Comparison of ENCODE assay signal across 26 cellular contexts in the genomic region with DNA sequence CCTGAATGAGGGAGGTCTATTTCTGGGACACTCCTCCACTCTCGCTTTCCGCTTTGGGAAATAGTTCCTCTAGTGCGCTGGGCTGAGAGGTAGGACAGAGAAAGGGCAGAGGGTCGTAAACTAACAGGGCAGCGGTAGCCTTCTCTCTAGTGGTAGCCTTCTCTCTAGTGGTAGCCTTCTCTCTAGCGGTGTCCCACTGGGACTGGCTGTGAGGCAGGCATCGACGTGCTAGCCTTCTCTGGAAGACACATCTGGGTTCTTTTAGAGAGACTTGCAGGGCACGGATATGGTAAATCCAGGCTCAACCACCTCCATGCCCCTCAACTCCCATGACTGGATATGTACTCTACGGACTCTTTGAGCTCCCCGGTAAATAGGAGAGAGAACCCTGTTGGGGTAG.
DNase-seq lines count a peak whose midpoint lies in the region; ATAC-seq, FAIRE-seq and TF ChIP-seq lines count a peak whose summit lies in the region.
"Had no signal": no experiment of that assay in that cellular context is flagged by ENCODE, and none has a peak within 500 bp of the region (broad histone marks: within the 10 kb centered on the region; RNA-seq: fewer than 3 reads in every experiment).

No MANE protein-coding gene starts in this region.

- H3K27me3 ChIP-seq in HepG2 (ENCODE audit: control insufficient read depth in 1 of 2, insufficient read depth in 2 of 2, low read length in 2 of 2) (no peaks in the 10 kb centered on the region), right lobe of liver (no peaks in the 10 kb centered on the region), dorsolateral prefrontal cortex (no peaks in the 10 kb centered on the region)
- H3K27me3 ChIP-seq: BE2C; BLaER1 treated with 17β-estradiol and CSF1 and Interleukin-3, amounts not matched to agents 10 nM and 100 nM had no signal

- H3K36me3 Mint-ChIP-seq in nephron progenitor cell (ENCODE audit: low read depth) = no peaks in the 10 kb centered on the region
- H3K36me3 Mint-ChIP-seq: CD14-positive monocyte had no signal

- BruUV-seq in HepG2 (replicated peaks; lab: Mats Ljungman, UMichigan) = no TSS peak

- DNase-seq in HepG2 (ENCODE audit: low spot score) (no peak), right lobe of liver (no peak), dorsolateral prefrontal cortex (no peak), nephron progenitor cell (no peak), SKM-1 (lab: John Stamatoyannopoulos, UW; ENCODE audit: unreplicated experiment) (no peak), NOMO-1 (lab: John Stamatoyannopoulos, UW; ENCODE audit: unreplicated experiment in 2 of 2) (no peak), NCI-H2196 (lab: John Stamatoyannopoulos, UW; ENCODE audit: unreplicated experiment) (no peak)
- DNase-seq: 8988T; ACHN; AML-193; BE2C; CD4-positive, alpha-beta T cell; CD8-positive, alpha-beta memory T cell; DMS 273 treated with DMSO at 0.1 percent for 48 hours; DMS79; EL; GDM1; GOT3; HCEC 1CT had no signal

- CTCF ChIA-PET in HepG2 (lab: Yijun Ruan, JAX; ENCODE audit: low intra/inter-chr PET ratio, low total read pairs) = no interaction called here

- peaks cover 9% of the 10 kb centered on the region for H3K4me1 Mint-ChIP-seq in nephron progenitor cell
- H3K4me1 Mint-ChIP-seq: CD14-positive monocyte had no signal

- POLR2A ChIA-PET in HepG2 (lab: Yijun Ruan, JAX) = no interaction called here

- in situ Hi-C loops in HepG2 (cut with HindIII; ENCODE audit: extremely low pct_ligation_motif_present, low pct_unique_long_range_greater_than_20kb) = no loop called here

- no peak for ATAC-seq in HepG2
- ATAC-seq in right lobe of liver = no peak
- ATAC-seq: A549, GM12878 had no signal

- no peak overlapping the region for H3K27ac ChIP-seq in HepG2 (ENCODE audit: extremely low read length, insufficient read depth, low read length)
- H3K27ac ChIP-seq in right lobe of liver = no peak overlapping the region
- H3K27ac ChIP-seq in dorsolateral prefrontal cortex = peak overlapping the region in 45 of 59 donors; percentile 3 to 100 (median 99)
- peak overlapping the region; percentile 41 for H3K27ac ChIP-seq in temporal lobe (ENCODE audit: low read depth, low read length)
- H3K27ac ChIP-seq: A549; BLaER1 treated with 17β-estradiol and CSF1 and Interleukin-3, amounts not matched to agents 10 nM and 100 nM had no signal

- TF ChIP-seq EP300 in HepG2 (IDR thresholded peaks at IDR 0.05; ENCODE audit: low read depth in 2 of 2, low read length in 2 of 2) = no peak
- TF ChIP-seq EP300 in HepG2 (CRISPR knock-in tag; IDR thresholded peaks at IDR 0.05; ENCODE audit: borderline replicate concordance) = no peak

- H3K9me3 Mint-ChIP-seq in nephron progenitor cell = peaks cover 48% of the 10 kb centered on the region
- H3K9me3 Mint-ChIP-seq: CD4-positive, alpha-beta T cell had no signal

- H3K9me3 ChIP-seq in HepG2 (ENCODE audit: low read length) = peaks cover 18% of the 10 kb centered on the region
- H3K9me3 ChIP-seq in right lobe of liver = no peaks in the 10 kb centered on the region
- H3K9me3 ChIP-seq: BE2C had no signal

- no peaks in the 10 kb centered on the region for H3K79me2 ChIP-seq in HepG2 (ENCODE audit: insufficient read depth, low read length)

- no peak overlapping the region for H2AFZ ChIP-seq in HepG2 (ENCODE audit: low read length)

- H3K4me3 Mint-ChIP-seq in nephron progenitor cell = no peak overlapping the region
- H3K4me3 Mint-ChIP-seq: CD14-positive monocyte; CD4-positive, alpha-beta T cell; CD8-positive, alpha-beta memory T cell had no signal

- no peak overlapping the region for H3K9ac ChIP-seq in HepG2 (ENCODE audit: insufficient read depth, low read depth, low read length)
- H3K9ac ChIP-seq: BLaER1 treated with 17β-estradiol and CSF1 and Interleukin-3, amounts not matched to agents 10 nM and 100 nM had no signal

- intact Hi-C loops in HepG2 (cut with micrococcal nuclease; ENCODE audit: unreplicated experiment) = no loop called here
- intact Hi-C loops in right lobe of liver (cut with DNase I) = no loop called here
- intact Hi-C loops in dorsolateral prefrontal cortex (cut with DNase I) = no loop called here

- H3K4me3 ChIP-seq in HepG2 (replicated peaks in 1 of 3; ENCODE audit: insufficient read depth in 1 of 3, low read depth in 2 of 3, low read length in 3 of 3) (no peak overlapping the region), right lobe of liver (no peak overlapping the region), dorsolateral prefrontal cortex (no peak overlapping the region)
- H3K4me3 ChIP-seq: A549; BLaER1 treated with 17β-estradiol and CSF1 and Interleukin-3, amounts not matched to agents 10 nM and 100 nM; GM12878 had no signal

- H3K27ac Mint-ChIP-seq in nephron progenitor cell = peak overlapping the region; percentile 77
- H3K27ac Mint-ChIP-seq: CD14-positive monocyte; CD4-positive, alpha-beta T cell had no signal

- H3K4me1 ChIP-seq in HepG2 (ENCODE audit: insufficient read depth, low read length) (peaks cover 85% of the 10 kb centered on the region), right lobe of liver (peaks cover 0 to 8% (median 0%) of the 10 kb centered on the region in 4 donors)
- H3K4me1 ChIP-seq: BE2C; BLaER1 treated with 17β-estradiol and CSF1 and Interleukin-3, amounts not matched to agents 10 nM and 100 nM had no signal

- TF ChIP-seq POLR2A in HepG2 (IDR thresholded peaks at IDR 0.05; ENCODE audit: insufficient read depth in 1 of 2, low read depth in 2 of 2, low read length in 2 of 2) (no peak), right lobe of liver (IDR thresholded peaks at IDR 0.05) (no peak)

- H4K20me1 ChIP-seq in HepG2 (ENCODE audit: insufficient read depth, low read length) = no peaks in the 10 kb centered on the region
- H4K20me1 ChIP-seq: BLaER1 treated with 17β-estradiol and CSF1 and Interleukin-3, amounts not matched to agents 10 nM and 100 nM had no signal

- TF ChIP-seq CTCF in HepG2 (CRISPR knock-in tag; IDR thresholded peaks at IDR 0.05) (no peak), right lobe of liver (IDR thresholded peaks at IDR 0.05) (no peak), dorsolateral prefrontal cortex (IDR thresholded peaks at IDR 0.05 in 54 of 56, conservative IDR thresholded peaks at IDR 0.05 in 2 of 56; ENCODE audit: low read depth in 1 of 56, partially characterized antibody in 56 of 56) (no peak), nephron progenitor cell (IDR thresholded peaks at IDR 0.05) (no peak)

- H3K27me3 Mint-ChIP-seq in nephron progenitor cell (ENCODE audit: low read depth, poor library complexity) = peaks cover 7% of the 10 kb centered on the region

- no peak for FAIRE-seq in HepG2 (lab: Jason Lieb, UNC)
- FAIRE-seq: A549, D721Med, GM12878, GM19239 had no signal

- H3K4me2 ChIP-seq in HepG2 (ENCODE audit: low read depth, low read length) = no peak overlapping the region
- H3K4me2 ChIP-seq: A549; BLaER1 treated with 17β-estradiol and CSF1 and Interleukin-3, amounts not matched to agents 10 nM and 100 nM had no signal

- H3K36me3 ChIP-seq in HepG2 (replicated peaks in 1 of 2; ENCODE audit: control insufficient read depth in 1 of 2, insufficient read depth in 2 of 2, low read length in 2 of 2) (no peaks in the 10 kb centered on the region; a peak in 1 of 5 replicates), right lobe of liver (no peaks in the 10 kb centered on the region)
- H3K36me3 ChIP-seq: BE2C; BLaER1 treated with 17β-estradiol and CSF1 and Interleukin-3, amounts not matched to agents 10 nM and 100 nM had no signal

- 97% methylated on average over 9 of the region's 11 CpGs for WGBS in HepG2 (ENCODE audit: low lambda C conversion rate)
- WGBS in right lobe of liver (ENCODE audit: insufficient coverage, low coverage, low lambda C conversion rate, missing lambda C conversion rate) = 97% methylated on average over 5 of the region's 11 CpGs

- TF ChIP-seq RAD21 in HepG2 (CRISPR knock-in tag; IDR thresholded peaks at IDR 0.05) = no peak

TF ChIP-seq in HepG2, 621 proteins besides CTCF, POLR2A, EP300 and RAD21:
- TF ChIP-seq ZBTB38 (CRISPR knock-in tag; IDR thresholded peaks at IDR 0.05) = peak; percentile 63; the same call in 1 of the 2 replicates
- TF ChIP-seq, protein P1, sequence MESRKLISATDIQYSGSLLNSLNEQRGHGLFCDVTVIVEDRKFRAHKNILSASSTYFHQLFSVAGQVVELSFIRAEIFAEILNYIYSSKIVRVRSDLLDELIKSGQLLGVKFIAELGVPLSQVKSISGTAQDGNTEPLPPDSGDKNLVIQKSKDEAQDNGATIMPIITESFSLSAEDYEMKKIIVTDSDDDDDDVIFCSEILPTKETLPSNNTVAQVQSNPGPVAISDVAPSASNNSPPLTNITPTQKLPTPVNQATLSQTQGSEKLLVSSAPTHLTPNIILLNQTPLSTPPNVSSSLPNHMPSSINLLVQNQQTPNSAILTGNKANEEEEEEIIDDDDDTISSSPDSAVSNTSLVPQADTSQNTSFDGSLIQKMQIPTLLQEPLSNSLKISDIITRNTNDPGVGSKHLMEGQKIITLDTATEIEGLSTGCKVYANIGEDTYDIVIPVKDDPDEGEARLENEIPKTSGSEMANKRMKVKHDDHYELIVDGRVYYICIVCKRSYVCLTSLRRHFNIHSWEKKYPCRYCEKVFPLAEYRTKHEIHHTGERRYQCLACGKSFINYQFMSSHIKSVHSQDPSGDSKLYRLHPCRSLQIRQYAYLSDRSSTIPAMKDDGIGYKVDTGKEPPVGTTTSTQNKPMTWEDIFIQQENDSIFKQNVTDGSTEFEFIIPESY (CRISPR knock-in tag; IDR thresholded peaks at IDR 0.05) = peak; percentile 22; the same call in 1 of the 2 replicates
- TF ChIP-seq ZNF337 (CRISPR knock-in tag; IDR thresholded peaks at IDR 0.05; ENCODE audit: borderline replicate concordance, low read depth) = 0 out of 2 replicates have a peak, but pooled peaks have one; percentile 12
- no peak for TF ChIP-seq ESRRA (CRISPR knock-in tag; IDR thresholded peaks at IDR 0.05; ENCODE audit: low read depth)

Comparison
In these comparisons a context has a peak if more than half of its experiments do, and no peak if none do; other contexts are left out.
1. H3K27ac ChIP-seq: peak in dorsolateral prefrontal cortex (45 of 59) and temporal lobe (single experiment); none in HepG2 (single experiment) and right lobe of liver (0 of 3).